1 cellular context compared by ENCODE assay signal in the genomic region with DNA sequence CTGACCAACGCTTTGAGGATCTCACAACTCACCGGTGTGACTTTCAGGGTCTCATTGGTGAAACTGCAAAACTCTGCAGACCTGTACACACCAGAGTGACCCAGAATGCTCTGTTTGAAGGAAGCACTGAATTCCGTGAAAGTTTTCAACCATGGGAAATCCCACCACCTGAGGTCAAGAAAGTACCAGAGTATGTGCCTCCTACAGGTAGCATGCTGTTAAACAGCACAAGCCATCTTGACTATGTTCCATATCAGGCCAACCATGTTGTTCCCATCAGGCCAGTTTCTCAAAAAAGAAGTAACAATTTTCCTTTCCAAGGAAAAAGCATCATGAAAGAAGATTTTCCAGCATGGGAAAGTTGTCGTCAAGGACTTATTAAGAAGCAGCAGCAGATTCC. TPM values are rescaled to one million over a fixed set of nuclear protein-coding genes. Genes with fewer than 3 reads are reported as not detected.
"Had no signal": no experiment of that assay in that cellular context is flagged by ENCODE, and none has a peak within 500 bp of the region (broad histone marks: within the 10 kb centered on the region; RNA-seq: fewer than 3 reads in every experiment).

No MANE protein-coding gene starts in this region.

RNA-seq across cellular contexts. Expression of gene SAXO2, which starts 19.8 kb away (rescaled TPM):
- total RNA-seq: glomerular endothelial cell had no signal
